1 cellular context compared by ENCODE assay signal in genomic region chr12:52023976-52024688, GRCh38.
TF ChIP-seq lines count a peak whose summit lies in the region.

No MANE protein-coding gene starts in this region.

TF ChIP-seq in GM12878, 131 proteins besides CTCF, POLR2A, EP300 and RAD21:
- TF ChIP-seq RELA (IDR thresholded peaks at IDR 0.05; ENCODE audit: borderline replicate concordance, partially characterized antibody) (peak; percentile 0), SIN3A (IDR thresholded peaks at IDR 0.05; ENCODE audit: low read depth, low read length) (0 out of 2 replicates have a peak, but pooled peaks have one; percentile 1), BHLHE40 (IDR thresholded peaks at IDR 0.05; ENCODE audit: borderline replicate concordance in 1 of 2, low read depth in 2 of 2, low read length in 1 of 2) (0 out of 4 replicates have a peak, but pooled peaks of 1 of the 2 experiments have one; percentile 1), NBN (IDR thresholded peaks at IDR 0.05) (no peak), MEF2B (IDR thresholded peaks at IDR 0.05; ENCODE audit: partially characterized antibody, poor library complexity, severe bottlenecking) (no peak)
